Comparison of ENCODE assay signal across 2 cellular contexts in genomic region chr19:46118136-46118535, GRCh38.
TF ChIP-seq lines count a peak whose summit lies in the region.

No MANE protein-coding gene starts in this region.

TF ChIP-seq in GM23338, 12 proteins besides CTCF, POLR2A, EP300 and RAD21:
- TF ChIP-seq JUNB (IDR thresholded peaks at IDR 0.05; ENCODE audit: unreplicated experiment) (no peak), CREB1 (CRISPR knock-in tag; IDR thresholded peaks at IDR 0.05; ENCODE audit: low read depth) (no peak), REST (IDR thresholded peaks at IDR 0.05; ENCODE audit: unreplicated experiment) (no peak), NANOG (IDR thresholded peaks at IDR 0.05; ENCODE audit: borderline replicate concordance) (no peak), ZNF462 (CRISPR knock-in tag; IDR thresholded peaks at IDR 0.05) (no peak), EZH2 (IDR thresholded peaks at IDR 0.05; ENCODE audit: low read depth, unreplicated experiment) (no peak), ZNF114 (CRISPR knock-in tag; IDR thresholded peaks at IDR 0.05) (no peak), STAT1 (IDR thresholded peaks at IDR 0.05; ENCODE audit: unreplicated experiment) (no peak), POLR2AphosphoS5 (IDR thresholded peaks at IDR 0.05; ENCODE audit: low read depth) (no peak), ETS1 (IDR thresholded peaks at IDR 0.05) (no peak), ZNF331 (CRISPR knock-in tag; IDR thresholded peaks at IDR 0.05; ENCODE audit: low read depth) (no peak)
TF ChIP-seq in GM23338: peak in this region for 0.

TF ChIP-seq in HepG2, 621 proteins besides CTCF, POLR2A, EP300 and RAD21:
- TF ChIP-seq MTF2 (CRISPR knock-in tag; IDR thresholded peaks at IDR 0.05; ENCODE audit: borderline replicate concordance) (no peak), SNRNP70 (IDR thresholded peaks at IDR 0.05; ENCODE audit: low read depth, low read length) (no peak), NFKBIZ (CRISPR knock-in tag; IDR thresholded peaks at IDR 0.05) (no peak), ZNF337 (CRISPR knock-in tag; IDR thresholded peaks at IDR 0.05; ENCODE audit: borderline replicate concordance, low read depth) (no peak), GMEB2 (CRISPR knock-in tag; IDR thresholded peaks at IDR 0.05; ENCODE audit: low read depth) (no peak), ZNF770 (CRISPR knock-in tag; IDR thresholded peaks at IDR 0.05) (no peak), ELF3 (CRISPR knock-in tag; IDR thresholded peaks at IDR 0.05) (no peak), NFYB (CRISPR knock-in tag; IDR thresholded peaks at IDR 0.05) (no peak), CREB1 (IDR thresholded peaks at IDR 0.05) (no peak), CREB1 (CRISPR knock-in tag; IDR thresholded peaks at IDR 0.05) (no peak), CCDC6 (CRISPR knock-in tag; IDR thresholded peaks at IDR 0.05) (no peak), KLF6 (CRISPR knock-in tag; IDR thresholded peaks at IDR 0.05) (no peak), ZNF441 (CRISPR knock-in tag; IDR thresholded peaks at IDR 0.05; ENCODE audit: borderline replicate concordance) (no peak), SP140L (CRISPR knock-in tag; IDR thresholded peaks at IDR 0.05; ENCODE audit: borderline replicate concordance) (no peak), ZBTB21 (CRISPR knock-in tag; IDR thresholded peaks at IDR 0.05) (no peak), ZNF121 (CRISPR knock-in tag; IDR thresholded peaks at IDR 0.05) (no peak), HMG20A (CRISPR knock-in tag; IDR thresholded peaks at IDR 0.05; ENCODE audit: borderline replicate concordance) (no peak), MED8 (CRISPR knock-in tag; IDR thresholded peaks at IDR 0.05; ENCODE audit: insufficient replicate concordance) (no peak), ZBTB8A (CRISPR knock-in tag; IDR thresholded peaks at IDR 0.05; ENCODE audit: borderline replicate concordance, low read depth) (no peak)
